Comparison of ENCODE assay signal across 1 cellular context in genomic region chr4:165208322-165208652, GRCh38.
TF ChIP-seq lines count a peak whose summit lies in the region.

No MANE protein-coding gene starts in this region.

TF ChIP-seq in GM23338, 12 proteins besides CTCF, POLR2A, EP300 and RAD21 (continued from another document):
- TF ChIP-seq REST (IDR thresholded peaks at IDR 0.05; ENCODE audit: unreplicated experiment) = no peak
- no peak for TF ChIP-seq CREB1 (CRISPR knock-in tag; IDR thresholded peaks at IDR 0.05; ENCODE audit: low read depth)
- TF ChIP-seq ZNF114 (CRISPR knock-in tag; IDR thresholded peaks at IDR 0.05) = no peak
- TF ChIP-seq ETS1 (IDR thresholded peaks at IDR 0.05) = no peak
- no peak for TF ChIP-seq STAT1 (IDR thresholded peaks at IDR 0.05; ENCODE audit: unreplicated experiment)
- no peak for TF ChIP-seq JUNB (IDR thresholded peaks at IDR 0.05; ENCODE audit: unreplicated experiment)
